In genomic region chr5:172187118-172188032, GRCh38 we compare ENCODE assay signal across 9 cellular contexts. TPM values are rescaled to one million over a fixed set of nuclear protein-coding genes. Genes with fewer than 3 reads are reported as not detected.
DNase-seq lines count a peak whose midpoint lies in the region; ATAC-seq and TF ChIP-seq lines count a peak whose summit lies in the region.
"Had no signal": no experiment of that assay in that cellular context is flagged by ENCODE, and none has a peak within 500 bp of the region (broad histone marks: within the 10 kb centered on the region; RNA-seq: fewer than 3 reads in every experiment).

No MANE protein-coding gene starts in this region.

- H3K9me3 Mint-ChIP-seq in activated naive CD4-positive, alpha-beta T cell treated with anti-CD3 and anti-CD28 coated beads for 36 hours, result no peaks in the 10 kb centered on the region

- POLR2A ChIA-PET in BJ (lab: Charles Lee), result interaction anchor here (0.6 kb wide), 1 partner anchor 9 kb away, joined by 3 read pairs; no protein-coding TSS in a partner anchor

- peak overlapping the region; percentile 91 for H3K4me3 Mint-ChIP-seq in activated naive CD4-positive, alpha-beta T cell treated with anti-CD3 and anti-CD28 coated beads for 36 hours

- CTCF ChIA-PET in BJ (lab: Yijun Ruan, JAX), result interaction anchor here (0.7 to 7.6 kb wide), 24 partner anchors 11 to 769 kb away, joined by 3 to 106 read pairs (median 4); no protein-coding TSS in a partner anchor
- CTCF ChIA-PET in activated naive CD4-positive, alpha-beta T cell treated with anti-CD3 and anti-CD28 coated beads for 36 hours (lab: Charles Lee), result interaction anchor here (0.7 to 9.1 kb wide), 21 partner anchors 9 to 277 kb away, joined by 3 to 159 read pairs (median 5); partner anchors contain the start of genes FBXW11 and UBTD2

- ATAC-seq in GM19351 (IDR thresholded peaks at IDR 0.05; ENCODE audit: unreplicated experiment) (peak; percentile 32), HG03457 (IDR thresholded peaks at IDR 0.05; ENCODE audit: unreplicated experiment) (peak; percentile 6), HG03469 (IDR thresholded peaks at IDR 0.05; ENCODE audit: unreplicated experiment) (no peak)

- no peaks in the 10 kb centered on the region for H3K27me3 Mint-ChIP-seq in activated naive CD4-positive, alpha-beta T cell treated with anti-CD3 and anti-CD28 coated beads for 36 hours (ENCODE audit: low read depth)

- 0% methylated on average over 66 of the region's 66 CpGs for WGBS in ovary, 3 donors

- H3K4me3 ChIP-seq in BJ (ENCODE audit: low read depth, low read length) (peak overlapping the region; percentile 90), SJSA1 (peak overlapping the region; percentile 86), ovary (peak overlapping the region; percentile 91)

- H3K36me3 ChIP-seq in BJ (ENCODE audit: control insufficient read depth, insufficient read depth, low read length) (no peaks in the 10 kb centered on the region; the same call in 1 of the 2 replicates), SJSA1 (peaks cover 46% of the 10 kb centered on the region), ovary (no peaks in the 10 kb centered on the region)

- H3K4me1 ChIP-seq in SJSA1 (replicated peaks) (peaks cover 21% of the 10 kb centered on the region), ovary (ENCODE audit: insufficient read depth) (no peaks in the 10 kb centered on the region)

- H3K9me3 ChIP-seq in SJSA1 (replicated peaks), result no peaks in the 10 kb centered on the region
- H3K9me3 ChIP-seq in ovary, result no peaks in the 10 kb centered on the region

- DNase-seq in BJ (ENCODE audit: low read depth), result no peak
- DNase-seq in SJSA1 (ENCODE audit: low read depth in 1 of 2, low spot score in 2 of 2), result peak; percentile 78 to 90
- DNase-seq in activated naive CD4-positive, alpha-beta T cell treated with anti-CD3 and anti-CD28 coated beads for 36 hours, result peak; percentile 90
- DNase-seq in glomerular visceral epithelial cell (ENCODE audit: extremely low spot score), result peak; percentile 75
- DNase-seq in ovary, result peak; percentile 33 to 62 (median 58)

- no peak for TF ChIP-seq EP300 in ovary (IDR thresholded peaks at IDR 0.05)

- peaks cover 41% of the 10 kb centered on the region for H3K4me1 Mint-ChIP-seq in activated naive CD4-positive, alpha-beta T cell treated with anti-CD3 and anti-CD28 coated beads for 36 hours (ENCODE audit: low read depth)

- peak overlapping the region; percentile 92 for H3K27ac Mint-ChIP-seq in activated naive CD4-positive, alpha-beta T cell treated with anti-CD3 and anti-CD28 coated beads for 36 hours

- 0 out of 2 replicates have a peak, but pooled peaks have one; percentile 1 for TF ChIP-seq CTCF in BJ (IDR thresholded peaks at IDR 0.05; ENCODE audit: insufficient read depth, low read depth, low read length)
- TF ChIP-seq CTCF in ovary (IDR thresholded peaks at IDR 0.05), result no peak

- H3K36me3 Mint-ChIP-seq in activated naive CD4-positive, alpha-beta T cell treated with anti-CD3 and anti-CD28 coated beads for 36 hours (ENCODE audit: low read depth), result peaks cover 8% of the 10 kb centered on the region

- TF ChIP-seq POLR2A in ovary (IDR thresholded peaks at IDR 0.05), result no peak

- intact Hi-C loops in activated naive CD4-positive, alpha-beta T cell treated with anti-CD3 and anti-CD28 coated beads for 36 hours (cut with micrococcal nuclease), result loop anchor here (1.0 to 5.0 kb wide), 19 partner anchors 8 to 801 kb away; partner anchors contain the start of genes FBXW11, FGF18, NPM1 and UBTD2
- intact Hi-C loops in ovary (cut with DNase I), result loop anchor here (2.0 to 10.0 kb wide), 6 partner anchors 75 to 773 kb away; partner anchors contain the start of genes FGF18 (in 1 of the 4) and UBTD2 (in 1 of the 4)

- H3K27ac ChIP-seq in SJSA1 (peak overlapping the region; percentile 60), ovary (peak overlapping the region; percentile 70 to 73)

- H3K27me3 ChIP-seq in BJ (ENCODE audit: control insufficient read depth, insufficient read depth, low read length), result no peaks in the 10 kb centered on the region
- H3K27me3 ChIP-seq in SJSA1 (replicated peaks), result no peaks in the 10 kb centered on the region
- H3K27me3 ChIP-seq in ovary, result no peaks in the 10 kb centered on the region

RNA-seq across cellular contexts. Expression of gene STK10, which starts 0.6 kb away (rescaled TPM):
- polyA plus RNA-seq in BJ (2011; rRNA removed) (12.1 and 14.3 TPM in 2 replicates), ovary (1 to 10 TPM; 5.4 to 8.9 TPM)
- 34.4 and 37.7 TPM in 2 replicates for polyA minus RNA-seq in BJ (2011; rRNA and poly(A)+ RNA removed)
- total RNA-seq in SJSA1 (2014; rRNA removed; shearing (Covaris generic)), result 27.0 and 45.9 TPM in 2 replicates
- total RNA-seq in activated naive CD4-positive, alpha-beta T cell treated with anti-CD3 and anti-CD28 coated beads for 36 hours, result 10 to 100 TPM; 44.7 to 55.1 TPM
- 10 to 100 TPM in 4 of 7 donors, 1 to 10 TPM in 3; 7.6 to 15.5 (median 10.0) TPM for total RNA-seq in ovary

RNA-seq across cellular contexts. Expression of gene EFCAB9, which starts 6.6 kb away (rescaled TPM):
- polyA plus RNA-seq in BJ (2011; rRNA removed) (not detected in 2 replicates), ovary (not detected)
- not detected in 2 replicates for polyA minus RNA-seq in BJ (2011; rRNA and poly(A)+ RNA removed)
- not detected in 2 replicates for total RNA-seq in SJSA1 (2014; rRNA removed; shearing (Covaris generic))
- not detected for total RNA-seq in activated naive CD4-positive, alpha-beta T cell treated with anti-CD3 and anti-CD28 coated beads for 36 hours
- not detected for total RNA-seq in ovary
- total RNA-seq: activated CD8-positive, alpha-beta memory T cell treated with anti-CD3 and anti-CD28 coated beads for 36 hours had no signal
